ENCODE assay signal across 12 cellular contexts in genomic region chr1:202084791-202085681, GRCh38. TPM values are rescaled to one million over a fixed set of nuclear protein-coding genes. Genes with fewer than 3 reads are reported as not detected.
DNase-seq lines count a peak whose midpoint lies in the region; TF ChIP-seq lines count a peak whose summit lies in the region.
"Had no signal": no experiment of that assay in that cellular context is flagged by ENCODE, and none has a peak within 500 bp of the region (broad histone marks: within the 10 kb centered on the region; RNA-seq: fewer than 3 reads in every experiment).

No MANE protein-coding gene starts in this region.

- H4K20me1 ChIP-seq in mammary epithelial cell (ENCODE audit: insufficient read depth, low read length): no peaks in the 10 kb centered on the region

- intact Hi-C loops in mammary epithelial cell (cut with micrococcal nuclease): no loop called here

- H3K27ac ChIP-seq in mammary epithelial cell (ENCODE audit: insufficient read depth, low read depth, low read length) (no peak overlapping the region), mucosa of rectum (ENCODE audit: low read depth in 2 of 2, low read length in 2 of 2) (peak overlapping the region; percentile 97 to 99)
- H3K27ac ChIP-seq: foreskin keratinocyte, HL-60 had no signal

- TF ChIP-seq CTCF in mammary epithelial cell (conservative IDR thresholded peaks at IDR 0.05 in 1 of 2, IDR thresholded peaks at IDR 0.05 in 1 of 2; ENCODE audit: extremely low read depth in 1 of 2, insufficient read depth in 1 of 2, low read depth in 1 of 2, low read length in 2 of 2): no peak

- in situ Hi-C loops in mammary epithelial cell (cut with MboI; ENCODE audit: low sequenced_read_pairs in 2 of 2): no loop called here

- no peak overlapping the region for H3K9ac ChIP-seq in mammary epithelial cell (ENCODE audit: insufficient read depth, low read length)
- peak overlapping the region; percentile 76 to 88 for H3K9ac ChIP-seq in mucosa of rectum (ENCODE audit: low read depth in 1 of 2, low read length in 2 of 2)

- dilution Hi-C loops in mammary epithelial cell (cut with HindIII; ENCODE audit: low sequenced_read_pairs): no loop called here

- 20% methylated on average over 8 of the region's 16 CpGs for WGBS in mammary epithelial cell (ENCODE audit: low coverage, missing lambda C conversion rate)

- H3K27me3 ChIP-seq in mammary epithelial cell (ENCODE audit: insufficient read depth, low read length) (no peaks in the 10 kb centered on the region), mucosa of rectum (ENCODE audit: control insufficient read depth in 2 of 2, insufficient read depth in 2 of 2, low read length in 2 of 2) (no peaks in the 10 kb centered on the region), MG63 (no peaks in the 10 kb centered on the region)

- DNase-seq in COLO668 (lab: John Stamatoyannopoulos, UW; ENCODE audit: unreplicated experiment) (peak; percentile 89), NCI-H2029 treated with DMSO at 0.1 percent for 48 hours (lab: John Stamatoyannopoulos, UW) (peak; percentile 63), mammary epithelial cell (peak; percentile 45), H4 (ENCODE audit: low spot score) (no peak), mesenteric fat pad (ENCODE audit: low spot score) (no peak), MG63 (no peak)
- DNase-seq in effector CD4-positive, alpha-beta T cell: no peak
- DNase-seq: activated naive CD4-positive, alpha-beta T cell treated with anti-CD3 and anti-CD28 coated beads, Interleukin-2, amount 10 ng/mL, durations not matched to agents 7 days and 5 days; foreskin keratinocyte; T-cell had no signal

- H3K9me3 ChIP-seq in mammary epithelial cell (replicated peaks; ENCODE audit: insufficient read depth, low read length): no peaks in the 10 kb centered on the region
- no peaks in the 10 kb centered on the region for H3K9me3 ChIP-seq in mucosa of rectum (ENCODE audit: control insufficient read depth in 2 of 2, low read length in 2 of 2)
- no peaks in the 10 kb centered on the region for H3K9me3 ChIP-seq in MG63

- BruUV-seq in mammary epithelial cell (replicated peaks; lab: Mats Ljungman, UMichigan): no TSS peak

- H3K36me3 ChIP-seq in mammary epithelial cell (ENCODE audit: insufficient read depth, low read length): no peaks in the 10 kb centered on the region
- no peaks in the 10 kb centered on the region for H3K36me3 ChIP-seq in mucosa of rectum (ENCODE audit: control insufficient read depth in 2 of 2, insufficient read depth in 2 of 2, low read length in 2 of 2)
- H3K36me3 ChIP-seq in MG63: no peaks in the 10 kb centered on the region

- H2AFZ ChIP-seq in mammary epithelial cell (ENCODE audit: low read depth, low read length): peak overlapping the region; percentile 87

- CTCF ChIA-PET in mammary epithelial cell (lab: Charles Lee; ENCODE audit: low non-redundant PET): no interaction called here

- H3K4me2 ChIP-seq in mammary epithelial cell (ENCODE audit: insufficient read depth, low read depth, low read length): no peak overlapping the region

- no peak overlapping the region for H3K4me3 ChIP-seq in mammary epithelial cell (replicated peaks in 1 of 3; ENCODE audit: insufficient read depth in 1 of 3, low read depth in 2 of 3, low read length in 3 of 3)
- H3K4me3 ChIP-seq in mucosa of rectum (ENCODE audit: low read length in 2 of 2): peak overlapping the region; percentile 40 to 52
- H3K4me3 ChIP-seq in MG63: no peak overlapping the region

- no peaks in the 10 kb centered on the region for H3K79me2 ChIP-seq in mammary epithelial cell (ENCODE audit: insufficient read depth, low read length)

- H3K4me1 ChIP-seq in mammary epithelial cell (ENCODE audit: insufficient read depth, low read length) (peaks cover 14% of the 10 kb centered on the region), mucosa of rectum (ENCODE audit: control insufficient read depth in 2 of 2, insufficient read depth in 2 of 2, low read length in 2 of 2) (peaks cover 29 to 49% of the 10 kb centered on the region in 2 donors)
- H3K4me1 ChIP-seq: foreskin keratinocyte had no signal

RNA-seq across cellular contexts. Expression of gene GPR37L1, which starts 37.7 kb away (rescaled TPM):
- total RNA-seq in mammary epithelial cell (not detected), mesenteric fat pad (not detected)
- polyA plus RNA-seq in mammary epithelial cell: 0.02 TPM
- not detected for polyA minus RNA-seq in mammary epithelial cell
- total RNA-seq in H4 (2014; rRNA removed; shearing (Covaris generic)): 0.02 TPM in 1 of 2 replicates, not detected in the other
- not detected in 2 replicates for total RNA-seq in MG63 (2014; rRNA removed; shearing (Covaris generic); ENCODE audit: low replicate concordance)
- total RNA-seq: foreskin keratinocyte, T-cell had no signal

RNA-seq across cellular contexts. Expression of gene ARL8A, which starts 59.5 kb away (rescaled TPM):
- 10 to 100 TPM; 36.7 to 56.2 TPM for total RNA-seq in mammary epithelial cell
- 33.9 TPM for polyA plus RNA-seq in mammary epithelial cell
- polyA minus RNA-seq in mammary epithelial cell: 21.9 TPM
- total RNA-seq in H4 (2014; rRNA removed; shearing (Covaris generic)): 19.4 and 21.6 TPM in 2 replicates
- total RNA-seq in mesenteric fat pad: 106 TPM
- 21.3 and 35.5 TPM in 2 replicates for total RNA-seq in MG63 (2014; rRNA removed; shearing (Covaris generic); ENCODE audit: low replicate concordance)

Comparison
In these comparisons a context has a peak if more than half of its experiments do, and no peak if none do; other contexts are left out.
1. DNase-seq: peak in COLO668 (single experiment), NCI-H2029 treated with DMSO at 0.1 percent for 48 hours (single experiment) and mammary epithelial cell (single experiment); none in H4 (single experiment), mesenteric fat pad (single experiment), MG63 (single experiment) and effector CD4-positive, alpha-beta T cell (single experiment).
2. H3K4me3 ChIP-seq: peak in mucosa of rectum (2 of 2); none in mammary epithelial cell (0 of 3) and MG63 (single experiment).